ENCODE assay signal across 8 cellular contexts in genomic region chr10:31101123-31101522, GRCh38.
DNase-seq lines count a peak whose midpoint lies in the region; ATAC-seq, FAIRE-seq and TF ChIP-seq lines count a peak whose summit lies in the region.

No MANE protein-coding gene starts in this region.

- peak; percentile 72 for DNase-seq in activated T-cell treated with anti-CD3 and anti-CD28 coated beads, Interleukin-2, amount 50 U/mL, for 24 hours
- DNase-seq in kidney tubule cell (ENCODE audit: low spot score) = peak; percentile 99
- DNase-seq in NCI-H1694 (lab: John Stamatoyannopoulos, UW) = no peak
- no peak for DNase-seq in C1 segment of cervical spinal cord (lab: John Stamatoyannopoulos, UW)
- DNase-seq in D721Med (ENCODE audit: insufficient read length, low spot score) = no peak

- peak; percentile 64 for ATAC-seq in GM19455 (IDR thresholded peaks at IDR 0.05; ENCODE audit: unreplicated experiment)
- peak; percentile 84 for ATAC-seq in HG03565 (IDR thresholded peaks at IDR 0.05; ENCODE audit: unreplicated experiment)

- 38% methylated on average over 4 of the region's 4 CpGs for WGBS in thymus

- no peak overlapping the region for H3K4me3 ChIP-seq in thymus (ENCODE audit: low read length)

- no peak for FAIRE-seq in D721Med (lab: Jason Lieb, UNC)

- H3K4me3 Mint-ChIP-seq in activated T-cell treated with anti-CD3 and anti-CD28 coated beads, Interleukin-2, amount 50 U/mL, for 24 hours = peak overlapping the region; percentile 53

- H3K36me3 ChIP-seq in thymus (ENCODE audit: control insufficient read depth, insufficient read depth) = no peaks in the 10 kb centered on the region

- H3K27ac Mint-ChIP-seq in activated T-cell treated with anti-CD3 and anti-CD28 coated beads, Interleukin-2, amount 50 U/mL, for 24 hours = peak overlapping the region; percentile 89

- no peaks in the 10 kb centered on the region for H3K27me3 ChIP-seq in thymus (ENCODE audit: control insufficient read depth, insufficient read depth)

- no peaks in the 10 kb centered on the region for H3K27me3 Mint-ChIP-seq in activated T-cell treated with anti-CD3 and anti-CD28 coated beads, Interleukin-2, amount 50 U/mL, for 24 hours

- no peak for TF ChIP-seq CTCF in D721Med (IDR thresholded peaks at IDR 0.05; ENCODE audit: insufficient read depth, missing control alignments)

- H3K4me1 Mint-ChIP-seq in activated T-cell treated with anti-CD3 and anti-CD28 coated beads, Interleukin-2, amount 50 U/mL, for 24 hours (ENCODE audit: low read depth) = peaks cover 64% of the 10 kb centered on the region

- H3K4me1 ChIP-seq in thymus (ENCODE audit: control insufficient read depth, insufficient read depth, low read length) = peaks cover 53% of the 10 kb centered on the region

- no peaks in the 10 kb centered on the region for H3K36me3 Mint-ChIP-seq in activated T-cell treated with anti-CD3 and anti-CD28 coated beads, Interleukin-2, amount 50 U/mL, for 24 hours (ENCODE audit: low read depth)

- no peaks in the 10 kb centered on the region for H3K9me3 ChIP-seq in thymus (ENCODE audit: control insufficient read depth)

- H3K9me3 Mint-ChIP-seq in activated T-cell treated with anti-CD3 and anti-CD28 coated beads, Interleukin-2, amount 50 U/mL, for 24 hours = no peaks in the 10 kb centered on the region

- peak overlapping the region; percentile 9 for H3K27ac ChIP-seq in thymus (ENCODE audit: low read depth)

Comparison
In these comparisons a context has a peak if more than half of its experiments do, and no peak if none do; other contexts are left out.
1. DNase-seq: peak in activated T-cell treated with anti-CD3 and anti-CD28 coated beads, Interleukin-2, amount 50 U/mL, for 24 hours (single experiment) and kidney tubule cell (single experiment); none in NCI-H1694 (single experiment), C1 segment of cervical spinal cord (0 of 14) and D721Med (single experiment).